8 cellular contexts compared by ENCODE assay signal in the genomic region with DNA sequence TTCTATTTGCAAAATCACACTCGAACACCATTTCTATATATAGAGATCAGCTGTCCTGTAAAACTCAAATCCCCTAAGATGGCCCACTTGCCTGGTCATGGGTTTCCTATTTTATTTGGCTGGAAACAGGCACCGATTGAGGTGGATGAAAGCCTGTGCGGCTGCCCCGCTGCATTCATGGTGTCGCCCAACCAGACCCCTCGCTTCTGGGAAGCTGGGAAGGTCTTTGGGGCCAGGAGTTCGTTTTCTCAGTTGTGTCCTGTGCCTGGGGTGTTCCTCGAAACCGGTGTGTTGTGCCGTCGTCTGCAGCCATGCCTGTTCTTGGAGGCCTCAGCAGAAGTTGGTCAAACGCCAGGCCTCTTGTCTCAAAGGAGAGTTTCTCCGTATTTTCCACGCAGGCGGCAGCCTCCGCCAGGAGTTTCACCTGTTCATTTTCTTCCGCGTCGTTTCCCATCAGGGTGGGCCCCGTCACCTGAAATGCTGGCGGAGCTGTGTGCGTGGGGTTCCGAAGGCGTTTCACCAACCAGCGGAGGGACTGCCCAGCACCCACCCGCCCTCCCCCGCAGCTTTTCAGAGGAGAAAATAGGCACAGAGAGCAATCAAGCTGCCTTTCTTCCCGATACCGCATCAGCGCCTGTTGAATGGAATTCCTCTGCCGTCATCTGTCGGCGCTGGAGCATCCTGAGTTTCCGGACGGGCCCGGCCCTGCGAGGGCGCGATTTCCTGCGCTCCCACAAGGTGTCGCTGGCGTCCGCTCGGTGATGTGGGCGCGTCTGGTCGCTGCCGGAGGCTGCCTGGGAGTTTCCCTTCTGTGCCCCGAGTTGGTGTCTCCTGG.
DNase-seq lines count a peak whose midpoint lies in the region; ATAC-seq lines count a peak whose summit lies in the region.

No MANE protein-coding gene starts in this region.

- peak; percentile 90 for DNase-seq in AG08395 (ENCODE audit: low spot score)
- DNase-seq in T follicular helper cell (ENCODE audit: low read depth) = peak; percentile 77
- DNase-seq in amygdala (lab: John Stamatoyannopoulos, UW) = peak in 47 of 56 donors; percentile 19 to 86 (median 55)
- DNase-seq in hepatic stellate cell (ENCODE audit: low spot score) = peak; percentile 81
- DNase-seq in retina = peak; percentile 92
- no peak for DNase-seq in NCI-H226

- ATAC-seq in GM19025 (IDR thresholded peaks at IDR 0.05; ENCODE audit: low read depth, unreplicated experiment) (peak; percentile 58), HG03442 (IDR thresholded peaks at IDR 0.05; ENCODE audit: unreplicated experiment) (peak; percentile 52)
